8 cellular contexts compared by ENCODE assay signal in the genomic region with DNA sequence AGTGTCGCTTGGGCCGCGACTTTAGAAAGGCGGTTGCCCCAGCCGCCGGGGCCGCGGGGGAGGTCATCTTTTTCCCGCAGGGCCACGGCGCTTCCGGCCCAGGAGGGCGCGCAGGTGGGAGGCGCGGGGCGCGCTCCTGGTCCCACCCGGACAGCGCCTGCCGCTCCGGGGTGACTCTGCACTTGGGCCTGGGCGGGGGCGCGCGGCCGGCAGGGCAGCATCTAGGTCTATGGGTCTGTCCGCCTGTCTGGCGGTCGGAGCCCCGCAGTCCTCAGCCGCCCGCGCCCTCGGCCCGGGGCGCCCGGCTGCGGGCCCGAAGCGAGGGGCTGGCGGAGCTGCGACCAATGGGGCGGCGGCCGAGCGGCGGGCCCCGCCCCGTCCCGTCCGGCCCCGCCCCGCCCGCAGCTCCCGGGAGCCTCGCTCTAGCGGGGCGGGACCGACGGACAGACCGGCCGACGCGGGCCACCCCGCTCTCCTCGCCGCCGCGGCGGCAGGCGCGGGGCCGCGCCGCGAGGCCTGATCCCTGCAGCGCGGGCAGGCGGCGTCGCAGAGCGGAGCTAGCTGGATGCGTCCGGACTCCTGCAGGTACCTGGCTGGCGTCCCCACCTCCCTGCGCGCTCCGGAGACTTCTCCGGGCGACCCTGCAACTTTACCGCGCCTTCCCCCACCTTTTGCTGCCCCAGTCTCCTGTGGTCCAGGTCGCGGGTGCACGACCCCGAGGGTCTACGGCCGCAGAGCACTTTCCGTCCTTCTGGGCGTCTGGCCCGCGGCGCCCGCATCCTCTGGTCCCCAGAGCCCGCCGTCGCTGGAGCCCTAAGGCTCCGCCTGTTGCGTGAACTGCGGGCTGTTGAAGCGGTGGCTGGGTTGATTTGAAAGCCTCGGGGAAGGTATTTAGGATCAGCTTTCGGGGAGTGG. TPM values are rescaled to one million over a fixed set of nuclear protein-coding genes. Genes with fewer than 3 reads are reported as not detected.
DNase-seq lines count a peak whose midpoint lies in the region; ATAC-seq and TF ChIP-seq lines count a peak whose summit lies in the region.

Gene KCNS3, plus strand, starts transcription at position 446 of the 915 bp plus-strand sequence. CDS start 52,342 bp downstream, outside the sequence.

- peaks cover 20% of the 10 kb centered on the region for H3K4me1 Mint-ChIP-seq in nephron progenitor cell

- H3K4me3 Mint-ChIP-seq in nephron progenitor cell: peak within 1 kb of the TSS; percentile 87

- H3K27ac ChIP-seq in WERI-Rb-1: peak within 1 kb of the TSS; percentile 76

- H3K27ac Mint-ChIP-seq in nephron progenitor cell: no peak within 1 kb of the TSS

- H3K36me3 Mint-ChIP-seq in nephron progenitor cell (ENCODE audit: low read depth): no peaks in the 10 kb centered on the region

- H3K4me3 ChIP-seq in WERI-Rb-1 (ENCODE audit: low read depth, low read length) (peak within 1 kb of the TSS; percentile 86), fibroblast of pulmonary artery (replicated peaks; ENCODE audit: low read depth, low read length) (peak within 1 kb of the TSS; percentile 45)

- peak; percentile 15 for DNase-seq in NCI-H2029 (lab: John Stamatoyannopoulos, UW)
- no peak for DNase-seq in NCI-H2029 treated with DMSO at 0.1 percent for 48 hours (lab: John Stamatoyannopoulos, UW)
- peak; percentile 56 for DNase-seq in HuH-7 (ENCODE audit: low spot score)
- DNase-seq in WERI-Rb-1: peak; percentile 63
- DNase-seq in fibroblast of pulmonary artery (ENCODE audit: low read depth): peak; percentile 3
- peak; percentile 65 for DNase-seq in nephron progenitor cell
- no peak for DNase-seq in HT-29 (ENCODE audit: low spot score)

- no peaks in the 10 kb centered on the region for H3K27me3 ChIP-seq in WERI-Rb-1 (ENCODE audit: insufficient read depth, low read depth, severe bottlenecking)

- H3K36me3 ChIP-seq in WERI-Rb-1: peaks cover 6% of the 10 kb centered on the region

- H3K27me3 Mint-ChIP-seq in nephron progenitor cell (ENCODE audit: low read depth, poor library complexity): peaks cover 86% of the 10 kb centered on the region

- TF ChIP-seq CTCF in WERI-Rb-1 (IDR thresholded peaks at IDR 0.05; ENCODE audit: low read depth, low read length) (no peak), fibroblast of pulmonary artery (IDR thresholded peaks at IDR 0.05; ENCODE audit: low read length, missing control alignments) (no peak), nephron progenitor cell (IDR thresholded peaks at IDR 0.05) (no peak)

- no peaks in the 10 kb centered on the region for H3K9me3 Mint-ChIP-seq in nephron progenitor cell

- no peaks in the 10 kb centered on the region for H3K9me3 ChIP-seq in WERI-Rb-1 (ENCODE audit: severe bottlenecking)

- ATAC-seq in GM21717 (IDR thresholded peaks at IDR 0.05; ENCODE audit: unreplicated experiment): peak; percentile 86

RNA-seq across cellular contexts. Expression of gene KCNS3, which starts in this region (rescaled TPM):
- 0.05 TPM in 1 of 2 replicates, not detected in the other for total RNA-seq in HT-29 (2014; rRNA removed; shearing (Covaris generic))

Comparison
In these comparisons a context has a peak if more than half of its experiments do, and no peak if none do; other contexts are left out.
1. DNase-seq: peak in NCI-H2029 (single experiment), HuH-7 (single experiment), WERI-Rb-1 (single experiment), fibroblast of pulmonary artery (single experiment) and nephron progenitor cell (single experiment); none in NCI-H2029 treated with DMSO at 0.1 percent for 48 hours (single experiment) and HT-29 (single experiment).